Comparison of ENCODE assay signal across 22 cellular contexts in the genomic region with DNA sequence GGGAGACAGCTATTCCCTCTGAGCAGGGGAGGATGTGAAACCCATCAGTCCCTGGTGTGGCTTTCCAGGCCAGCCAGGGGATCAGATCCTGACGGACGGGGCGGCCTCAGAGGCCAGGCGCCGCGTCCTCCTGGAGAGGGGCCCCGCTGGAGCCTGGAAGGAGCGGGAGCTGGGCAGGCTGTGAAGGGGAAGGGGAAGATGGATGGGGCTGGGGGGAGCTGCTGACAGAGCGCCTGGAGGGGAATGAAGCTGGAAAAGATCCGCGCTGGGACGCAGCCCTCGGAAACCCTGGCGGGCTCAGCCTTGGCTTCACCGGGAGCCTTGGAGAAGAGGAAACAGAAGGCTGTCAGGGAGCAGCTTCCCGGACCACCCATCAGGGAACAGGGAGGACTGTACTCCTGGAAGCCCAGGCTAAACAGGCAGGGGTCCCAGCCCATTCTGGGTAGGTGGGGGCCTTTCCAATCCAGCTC.
"Had no signal": no experiment of that assay in that cellular context is flagged by ENCODE, and none has a peak within 500 bp of the region (broad histone marks: within the 10 kb centered on the region; RNA-seq: fewer than 3 reads in every experiment).

No MANE protein-coding gene starts in this region.

- H3K9me3 ChIP-seq: breast epithelium, esophagus muscularis mucosa, gastrocnemius medialis, neutrophil, spleen, testis, upper lobe of left lung had no signal

- H3K27me3 ChIP-seq: testis had no signal

- ATAC-seq: activated CD8-positive, alpha-beta T cell treated with anti-CD3 and anti-CD28 coated beads, Interleukin-2, amount 10 ng/mL, durations not matched to agents 7 days and 5 days; gastrocnemius medialis had no signal

- H3K4me1 ChIP-seq: breast epithelium, gastrocnemius medialis, parathyroid adenoma, testis, upper lobe of left lung had no signal

- H3K79me2 ChIP-seq: parathyroid adenoma had no signal

- H3K36me3 ChIP-seq: breast epithelium, esophagus muscularis mucosa, gastrocnemius medialis, neutrophil, spleen, upper lobe of left lung had no signal

- H3K4me3 ChIP-seq: breast epithelium, coronary artery, esophagus muscularis mucosa, gastrocnemius medialis, spleen, testis, upper lobe of left lung had no signal

- H2AFZ ChIP-seq: parathyroid adenoma had no signal

- H3K4me3 Mint-ChIP-seq: activated CD8-positive, alpha-beta T cell treated with anti-CD3 and anti-CD28 coated beads, Interleukin-2, amount 10 ng/mL, durations not matched to agents 7 days and 5 days; activated naive CD8-positive, alpha-beta T cell treated with anti-CD3 and anti-CD28 coated beads for 36 hours; naive B cell had no signal

- DNase-seq: activated CD4-positive, alpha-beta T cell treated with anti-CD3 and anti-CD28 coated beads for 1 hour; activated CD4-positive, alpha-beta T cell treated with anti-CD3 and anti-CD28 coated beads, Interleukin-2, amount 50 U/mL, for 1 hour; activated CD8-positive, alpha-beta T cell treated with anti-CD3 and anti-CD28 coated beads, Interleukin-2, amount 10 ng/mL, durations not matched to agents 7 days and 5 days; activated naive CD4-positive, alpha-beta T cell; activated naive CD8-positive, alpha-beta T cell treated with anti-CD3 and anti-CD28 coated beads for 36 hours; cerebellar nuclear complex; gastrocnemius medialis; head of caudate nucleus; hypothalamus; mesenchymal stem cell; naive B cell; spleen; stimulated activated CD4-positive, alpha-beta T cell treated with anti-CD3 and anti-CD28 coated beads, Interleukin-4, amount 100 ng/mL, for 1 hour; stimulated activated naive CD4-positive, alpha-beta T cell; T-helper 1 cell; testis; upper lobe of left lung had no signal

- H3K27ac ChIP-seq: breast epithelium, coronary artery, esophagus muscularis mucosa, gastrocnemius medialis, neutrophil, parathyroid adenoma, spleen, testis, upper lobe of left lung had no signal

- H3K27ac Mint-ChIP-seq: activated CD8-positive, alpha-beta T cell treated with anti-CD3 and anti-CD28 coated beads, Interleukin-2, amount 10 ng/mL, durations not matched to agents 7 days and 5 days; activated naive CD8-positive, alpha-beta T cell treated with anti-CD3 and anti-CD28 coated beads for 36 hours; naive B cell had no signal

- H3K9me3 Mint-ChIP-seq: activated naive CD8-positive, alpha-beta T cell treated with anti-CD3 and anti-CD28 coated beads for 36 hours had no signal

- H3K36me3 Mint-ChIP-seq: activated naive CD8-positive, alpha-beta T cell treated with anti-CD3 and anti-CD28 coated beads for 36 hours; naive B cell had no signal

- H3K9ac ChIP-seq: parathyroid adenoma had no signal
